8 cellular contexts compared by ENCODE assay signal in the genomic region with DNA sequence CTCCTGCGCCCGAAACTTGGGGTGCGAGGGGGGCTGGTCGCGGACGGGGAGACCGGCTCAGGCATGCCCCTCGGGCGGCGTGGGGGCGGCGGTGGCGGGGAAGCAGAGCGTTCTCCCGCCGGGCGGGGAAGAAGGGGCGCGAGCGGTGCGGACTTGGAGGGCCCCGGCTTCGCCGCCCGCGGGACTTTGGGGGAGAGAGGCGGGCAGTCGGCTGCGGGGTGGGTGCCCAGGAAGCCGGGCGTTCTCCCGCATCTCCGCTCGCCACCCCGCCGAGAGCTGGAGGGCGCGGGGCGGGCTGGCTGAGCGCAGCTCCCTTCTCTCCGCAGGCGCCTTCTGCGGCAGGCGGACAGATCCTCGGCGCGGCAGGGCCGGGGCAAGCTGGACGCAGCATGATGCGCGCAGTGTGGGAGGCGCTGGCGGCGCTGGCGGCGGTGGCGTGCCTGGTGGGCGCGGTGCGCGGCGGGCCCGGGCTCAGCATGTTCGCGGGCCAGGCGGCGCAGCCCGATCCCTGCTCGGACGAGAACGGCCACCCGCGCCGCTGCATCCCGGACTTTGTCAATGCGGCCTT. TPM values are rescaled to one million over a fixed set of nuclear protein-coding genes. Genes with fewer than 3 reads are reported as not detected.
A peak's percentile ranks its signal among the peaks of the same experiment; 100 is the strongest.
DNase-seq lines count a peak whose midpoint lies in the region; ATAC-seq, FAIRE-seq and TF ChIP-seq lines count a peak whose summit lies in the region.

No MANE protein-coding gene starts in this region.

- H4K5ac ChIP-seq in mesendoderm (ENCODE audit: low read length) = no peak overlapping the region

- H3K27me3 Mint-ChIP-seq in dendritic cell treated with granulocyte-macrophage colony-stimulating factor and Interleukin-4, amounts not matched to agents 40 ng/mL and 50 ng/mL, for 4 days = peaks cover 67% of the 10 kb centered on the region

- H4K20me1 ChIP-seq in OCI-LY7 (ENCODE audit: insufficient read depth, low read length) = no peaks in the 10 kb centered on the region

- H3K23ac ChIP-seq in mesendoderm (ENCODE audit: low read length) = peak overlapping the region; percentile 99

- H3K27ac ChIP-seq in OCI-LY7 (ENCODE audit: low read depth, low read length, poor library complexity, severe bottlenecking) = no peak overlapping the region
- no peak overlapping the region for H3K27ac ChIP-seq in mesendoderm (ENCODE audit: low read depth, low read length)

- H2BK5ac ChIP-seq in mesendoderm (ENCODE audit: low read length) = no peak overlapping the region

- no peak overlapping the region for H2AFZ ChIP-seq in OCI-LY7 (ENCODE audit: low read length)

- no TSS peak for BruUV-seq in OCI-LY7 (replicated peaks; lab: Mats Ljungman, UMichigan)

- H3K79me1 ChIP-seq in mesendoderm (ENCODE audit: low read length) = no peaks in the 10 kb centered on the region

- ATAC-seq in HG02938 (IDR thresholded peaks at IDR 0.05; ENCODE audit: unreplicated experiment) = no peak
- no peak for ATAC-seq in HG03108 (IDR thresholded peaks at IDR 0.05; ENCODE audit: unreplicated experiment)

- no peak for FAIRE-seq in urothelium cell line (lab: Jason Lieb, UNC)

- no peaks in the 10 kb centered on the region for H3K36me3 ChIP-seq in OCI-LY7 (ENCODE audit: insufficient read depth, low read length)
- no peaks in the 10 kb centered on the region for H3K36me3 ChIP-seq in mesendoderm (ENCODE audit: control insufficient read depth, insufficient read depth, low read length)

- H2BK15ac ChIP-seq in mesendoderm (replicated peaks; ENCODE audit: low read depth) = no peak overlapping the region

- H3K4me3 Mint-ChIP-seq in dendritic cell treated with granulocyte-macrophage colony-stimulating factor and Interleukin-4, amounts not matched to agents 40 ng/mL and 50 ng/mL, for 4 days = peak overlapping the region; percentile 85

- peak overlapping the region; percentile 61 for H2BK120ac ChIP-seq in mesendoderm (ENCODE audit: low read depth, low read length)

- H3K18ac ChIP-seq in mesendoderm (ENCODE audit: low read length) = peak overlapping the region; percentile 64

- peaks cover 18% of the 10 kb centered on the region for H3K4me1 Mint-ChIP-seq in dendritic cell treated with granulocyte-macrophage colony-stimulating factor and Interleukin-4, amounts not matched to agents 40 ng/mL and 50 ng/mL, for 4 days (ENCODE audit: low read depth)

- no peak overlapping the region for H2AK5ac ChIP-seq in mesendoderm (ENCODE audit: low read length)

- POLR2A ChIA-PET in OCI-LY7 (lab: Charles Lee) = no interaction called here

- H3K56ac ChIP-seq in mesendoderm (ENCODE audit: low read length) = peak overlapping the region; percentile 71

- intact Hi-C loops in OCI-LY7 (cut with micrococcal nuclease; ENCODE audit: unreplicated experiment) = loop anchor here (10.0 kb wide), 1 partner anchor 63 kb away; no protein-coding TSS in a partner anchor
- intact Hi-C loops in dendritic cell treated with granulocyte-macrophage colony-stimulating factor and Interleukin-4, amounts not matched to agents 40 ng/mL and 50 ng/mL, for 4 days (cut with micrococcal nuclease) = no loop called here

- H3K9me2 ChIP-seq in OCI-LY7 (ENCODE audit: insufficient read depth, low read length) = no peaks in the 10 kb centered on the region

- peak overlapping the region; percentile 81 for H3K4me3 ChIP-seq in GM12865 (ENCODE audit: low read depth, low read length)
- H3K4me3 ChIP-seq in OCI-LY7 (ENCODE audit: low read depth, low read length, poor library complexity, severe bottlenecking) = peak overlapping the region; percentile 68
- peak overlapping the region; percentile 40 for H3K4me3 ChIP-seq in mesendoderm (ENCODE audit: low read length)

- WGBS in mesendoderm (ENCODE audit: extremely low coverage, insufficient coverage, low lambda C conversion rate) = no CpG with 5 or more reads among the region's 76 CpGs

- peak overlapping the region; percentile 65 for H3K9ac ChIP-seq in mesendoderm (ENCODE audit: low read length)

- H3K4me2 ChIP-seq in OCI-LY7 (ENCODE audit: low read length) = 0 out of 2 replicates have a peak overlapping the region, but pooled peaks have one; percentile 59
- H3K4me2 ChIP-seq in mesendoderm (ENCODE audit: low read length) = peak overlapping the region; percentile 44

- H3K4me1 ChIP-seq in OCI-LY7 (ENCODE audit: insufficient read depth, low read length, poor library complexity, severe bottlenecking) = no peaks in the 10 kb centered on the region
- peaks cover 13% of the 10 kb centered on the region for H3K4me1 ChIP-seq in mesendoderm (ENCODE audit: control insufficient read depth, low read depth, low read length)

- no peaks in the 10 kb centered on the region for H3K36me3 Mint-ChIP-seq in dendritic cell treated with granulocyte-macrophage colony-stimulating factor and Interleukin-4, amounts not matched to agents 40 ng/mL and 50 ng/mL, for 4 days (ENCODE audit: low read depth)

- no peak overlapping the region for H3K4ac ChIP-seq in mesendoderm (ENCODE audit: low read depth, low read length)

- no peaks in the 10 kb centered on the region for H3K79me2 ChIP-seq in OCI-LY7 (ENCODE audit: insufficient read depth, low read depth, low read length)
- no peaks in the 10 kb centered on the region for H3K79me2 ChIP-seq in mesendoderm (ENCODE audit: control insufficient read depth, insufficient read depth, low read length)

- TF ChIP-seq CTCF in GM12865 (IDR thresholded peaks at IDR 0.05; ENCODE audit: insufficient read depth, low read depth, low read length, missing control alignments) = no peak
- TF ChIP-seq CTCF in OCI-LY7 (conservative IDR thresholded peaks at IDR 0.05; ENCODE audit: low read length) = no peak

- H3K9me3 ChIP-seq in OCI-LY7 (ENCODE audit: low read length) = no peaks in the 10 kb centered on the region

- H3K27ac Mint-ChIP-seq in dendritic cell treated with granulocyte-macrophage colony-stimulating factor and Interleukin-4, amounts not matched to agents 40 ng/mL and 50 ng/mL, for 4 days = no peak overlapping the region

- peaks cover 33% of the 10 kb centered on the region for H3K27me3 ChIP-seq in mesendoderm (ENCODE audit: insufficient read depth, low read length, poor library complexity)

- DNase-seq in GM12865 (ENCODE audit: low read depth) = peak; percentile 23
- DNase-seq in OCI-LY7 (ENCODE audit: low spot score) = no peak
- DNase-seq in mesendoderm = no peak
- DNase-seq in urothelium cell line (ENCODE audit: low spot score) = peak; percentile 62
- no peak for DNase-seq in COLO668 (lab: John Stamatoyannopoulos, UW; ENCODE audit: unreplicated experiment)

- no peaks in the 10 kb centered on the region for H3K9me3 Mint-ChIP-seq in dendritic cell treated with granulocyte-macrophage colony-stimulating factor and Interleukin-4, amounts not matched to agents 40 ng/mL and 50 ng/mL, for 4 days

- CTCF ChIA-PET in OCI-LY7 (lab: Charles Lee; ENCODE audit: unreplicated experiment) = no interaction called here

- H4K8ac ChIP-seq in mesendoderm (ENCODE audit: low read depth, low read length) = no peak overlapping the region

RNA-seq across cellular contexts. Expression of a gene that starts 0.8 kb away (rescaled TPM):
- 0.05 TPM in 1 of 2 replicates, not detected in the other for total RNA-seq in OCI-LY7 (2014; rRNA removed; shearing (Covaris generic))
- not detected in 2 replicates for total RNA-seq in OCI-LY7 (2022)
- 7.6 TPM for polyA plus RNA-seq in mesendoderm (2013, experiment 1 of 2)
- 7.0 TPM for polyA plus RNA-seq in mesendoderm (2013, experiment 2 of 2)

RNA-seq across cellular contexts. Expression of a gene that starts 56.6 kb away (rescaled TPM):
- total RNA-seq in OCI-LY7 (2014; rRNA removed; shearing (Covaris generic)) = 0.76 and 1.2 TPM in 2 replicates
- 0.68 and 1.5 TPM in 2 replicates for total RNA-seq in OCI-LY7 (2022)
- polyA plus RNA-seq in mesendoderm (2013, experiment 1 of 2) = 2.2 TPM
- polyA plus RNA-seq in mesendoderm (2013, experiment 2 of 2) = 1.7 TPM

Comparison
In these comparisons a context has a peak if more than half of its experiments do, and no peak if none do; other contexts are left out.
1. DNase-seq: peak in GM12865 (single experiment) and urothelium cell line (single experiment); none in OCI-LY7 (single experiment), mesendoderm (single experiment) and COLO668 (single experiment).
2. Peak in every context shown above with its lines, with median percentiles within 50 percentile points of each other: H3K4me3 ChIP-seq.